In the genomic region with DNA sequence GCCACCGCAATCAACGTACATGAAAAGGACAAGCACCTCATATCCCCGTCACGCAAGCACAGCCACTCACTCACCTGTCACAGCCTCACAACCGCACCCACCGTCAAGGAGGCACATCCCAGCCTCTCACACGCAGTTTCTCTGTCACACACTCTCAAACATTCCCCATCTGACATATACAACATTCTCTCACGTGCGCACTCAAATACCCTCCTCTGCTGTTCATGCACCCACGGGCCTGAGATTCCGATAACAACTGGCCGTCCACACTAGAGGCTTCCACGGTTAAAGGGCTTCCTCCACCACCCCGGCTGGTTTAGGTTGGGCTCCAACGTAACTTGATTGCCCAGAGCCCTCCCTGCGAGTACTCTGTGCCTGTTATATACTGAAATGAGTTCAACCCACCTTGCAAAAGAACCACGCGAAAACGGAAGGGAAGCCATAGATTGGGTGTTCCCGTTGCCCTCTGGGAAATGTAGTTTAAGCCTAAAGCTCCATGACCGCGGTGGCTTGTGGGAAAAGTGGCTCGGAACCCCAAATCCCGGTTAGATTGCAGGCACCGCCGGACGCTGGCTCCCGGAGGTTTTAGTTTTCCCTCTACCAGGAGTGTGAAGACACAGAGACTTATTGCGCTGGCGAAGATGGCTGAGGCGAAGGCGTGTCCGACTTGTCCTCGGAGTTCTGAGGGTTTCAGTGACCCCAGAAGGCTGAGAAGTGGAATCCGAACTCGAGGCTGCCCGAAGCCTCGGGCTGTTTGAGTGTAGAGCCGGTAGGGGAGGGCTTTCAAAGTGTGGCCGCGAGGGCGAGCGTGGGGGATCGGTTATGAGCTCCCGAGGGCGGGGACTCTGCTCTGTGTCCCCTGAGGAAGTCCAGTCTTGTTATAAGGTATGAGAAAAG, we compare ENCODE assay signal across 8 cellular contexts. TPM values are rescaled to one million over a fixed set of nuclear protein-coding genes. Genes with fewer than 3 reads are reported as not detected.
DNase-seq lines count a peak whose midpoint lies in the region; ATAC-seq and TF ChIP-seq lines count a peak whose summit lies in the region.

A gene (minus strand): TSS at position 448 of the 897 bp plus-strand sequence. CDS start 5,857 bp downstream, outside the sequence.

- H3K36me3 ChIP-seq in IMR-90 (ENCODE audit: control insufficient read depth, insufficient read depth, low read length) (no peaks in the 10 kb centered on the region), OCI-LY7 (ENCODE audit: insufficient read depth, low read length) (no peaks in the 10 kb centered on the region), mucosa of descending colon (ENCODE audit: low read depth) (no peaks in the 10 kb centered on the region)

- peak within 1 kb of the TSS; percentile 75 for H2AK9ac ChIP-seq in IMR-90 (replicated peaks; ENCODE audit: low read depth, low read length, poor library complexity)

- peak within 1 kb of the TSS; percentile 35; the same call in 1 of the 2 replicates for H2BK20ac ChIP-seq in IMR-90 (ENCODE audit: low read depth, low read length)

- H3K9ac ChIP-seq in IMR-90 (ENCODE audit: low read depth, low read length) = peak within 1 kb of the TSS; percentile 87

- CTCF ChIA-PET in IMR-90 (lab: Yijun Ruan, JAX) = no interaction called here
- CTCF ChIA-PET in OCI-LY7 (lab: Charles Lee; ENCODE audit: unreplicated experiment) = interaction anchor here (0.6 kb wide), 1 partner anchor 60 kb away, joined by 4 read pairs; a partner anchor contains a TSS

- H2BK120ac ChIP-seq in IMR-90 (ENCODE audit: low read depth, low read length) = peak within 1 kb of the TSS; percentile 59

- peaks cover 7% of the 10 kb centered on the region; the same call in 1 of the 2 replicates for H3K79me2 ChIP-seq in OCI-LY7 (ENCODE audit: insufficient read depth, low read depth, low read length)

- peak within 1 kb of the TSS; percentile 91 to 95 for H4K8ac ChIP-seq in IMR-90 (ENCODE audit: low read depth in 2 of 2, low read length in 2 of 2)

- POLR2A ChIA-PET in IMR-90 (lab: Charles Lee; ENCODE audit: unreplicated experiment) (interaction anchor here (0.6 to 0.9 kb wide), 3 partner anchors 35 to 282 kb away, joined by 3 read pairs; no protein-coding TSS in a partner anchor), OCI-LY7 (lab: Charles Lee) (interaction anchor here (0.6 to 1.3 kb wide), 4 partner anchors 9 to 1405 kb away, joined by 3 to 5 read pairs (median 4); a partner anchor contains a TSS)

- DNase-seq in D341Med (ENCODE audit: low spot score) = peak; percentile 88
- peak; percentile 87 for DNase-seq in IMR-90
- peak; percentile 91 for DNase-seq in OCI-LY7 (ENCODE audit: low spot score)
- DNase-seq in activated T-cell treated with anti-CD3 and anti-CD28 coated beads for 4 hours = peak; percentile 72
- DNase-seq in epithelial cell of proximal tubule (ENCODE audit: low read depth) = peak; percentile 73
- peak; percentile 83 to 94 (median 86) for DNase-seq in mucosa of descending colon
- DNase-seq in stimulated activated CD8-positive, alpha-beta memory T cell treated with anti-CD3 and anti-CD28 coated beads, Interleukin-4, amount 100 ng/mL, for 1 hour (ENCODE audit: low read depth in 2 of 2, low spot score in 1 of 2) = peak; percentile 55 to 58

- peak within 1 kb of the TSS; percentile 90 for H4K91ac ChIP-seq in IMR-90 (ENCODE audit: insufficient read depth, low read depth, low read length)

- TF ChIP-seq POLR2A in IMR-90 (IDR thresholded peaks at IDR 0.05; ENCODE audit: low read depth, low read length) = peak; percentile 69

- H3K4me1 ChIP-seq in IMR-90 (ENCODE audit: control insufficient read depth, insufficient read depth, low read length) (0 out of 2 replicates have a peak, but pooled peaks cover 2% of the 10 kb centered on the region), OCI-LY7 (ENCODE audit: insufficient read depth, low read length, poor library complexity, severe bottlenecking) (peaks cover 10% of the 10 kb centered on the region), mucosa of descending colon (ENCODE audit: low read depth) (peaks cover 7% of the 10 kb centered on the region)

- peak within 1 kb of the TSS; percentile 89 for H3K4ac ChIP-seq in IMR-90 (ENCODE audit: low read depth, low read length)

- peak within 1 kb of the TSS; percentile 98 for H3K14ac ChIP-seq in IMR-90 (replicated peaks; ENCODE audit: low read depth, low read length)

- H2BK5ac ChIP-seq in IMR-90 (ENCODE audit: low read depth, low read length, poor library complexity, severe bottlenecking) = peak within 1 kb of the TSS; percentile 86

- peak within 1 kb of the TSS; percentile 86 for H3K4me2 ChIP-seq in IMR-90 (ENCODE audit: low read depth, low read length)
- H3K4me2 ChIP-seq in OCI-LY7 (ENCODE audit: low read length) = peak within 1 kb of the TSS; percentile 86

- no peaks in the 10 kb centered on the region for H3K9me2 ChIP-seq in OCI-LY7 (ENCODE audit: insufficient read depth, low read length)

- dilution Hi-C loops in IMR-90 (cut with HindIII; ENCODE audit: low sequenced_read_pairs, unreplicated experiment) = no loop called here

- peaks cover 8% of the 10 kb centered on the region in 2 experiments for H3K79me1 ChIP-seq in IMR-90 (ENCODE audit: low read depth in 1 of 2, low read length in 2 of 2)

- peak within 1 kb of the TSS; percentile 96 for H3K56ac ChIP-seq in IMR-90 (ENCODE audit: extremely low read depth, insufficient read depth, low read length)

- H3K27ac ChIP-seq in IMR-90 (ENCODE audit: insufficient read depth, low read length) = peak within 1 kb of the TSS; percentile 82
- H3K27ac ChIP-seq in OCI-LY7 (ENCODE audit: low read depth, low read length, poor library complexity, severe bottlenecking) = peak within 1 kb of the TSS; percentile 44

- TF ChIP-seq CTCF in IMR-90 (conservative IDR thresholded peaks at IDR 0.05; ENCODE audit: low read depth, low read length) (0 out of 2 replicates have a peak, but pooled peaks have one; percentile 9), OCI-LY7 (conservative IDR thresholded peaks at IDR 0.05; ENCODE audit: low read length) (peak; percentile 45), epithelial cell of proximal tubule (conservative IDR thresholded peaks at IDR 0.05; ENCODE audit: low read depth, low read length) (peak; percentile 8), mucosa of descending colon (IDR thresholded peaks at IDR 0.05) (no peak)

- H3K9me3 ChIP-seq in IMR-90 (ENCODE audit: control insufficient read depth, insufficient read depth, low read length) (no peaks in the 10 kb centered on the region; the same call in 1 of the 2 replicates), OCI-LY7 (ENCODE audit: low read length) (no peaks in the 10 kb centered on the region), mucosa of descending colon (no peaks in the 10 kb centered on the region)

- H4K5ac ChIP-seq in IMR-90 (ENCODE audit: low read depth, low read length) = peak within 1 kb of the TSS; percentile 80

- WGBS in IMR-90 (ENCODE audit: extremely low coverage in 2 of 2, insufficient read length in 1 of 2), 2 experiments = 5% methylated on average over 8 of the region's 46 CpGs; no CpG with 5 or more reads in 1 of the 2 experiments

- in situ Hi-C loops in IMR-90 (cut with MboI; ENCODE audit: low sequenced_read_pairs) = no loop called here

- peak within 1 kb of the TSS; percentile 76 for H3K4me3 ChIP-seq in IMR-90 (ENCODE audit: insufficient read depth, low read depth, low read length)
- H3K4me3 ChIP-seq in OCI-LY7 (ENCODE audit: low read depth, low read length, poor library complexity, severe bottlenecking) = peak within 1 kb of the TSS; percentile 94
- peak within 1 kb of the TSS; percentile 99 for H3K4me3 ChIP-seq in epithelial cell of proximal tubule (ENCODE audit: low read depth, low read length)
- peak within 1 kb of the TSS; percentile 38 for H3K4me3 ChIP-seq in mucosa of descending colon

- H2BK15ac ChIP-seq in IMR-90 (ENCODE audit: low read depth, low read length) = no peak within 1 kb of the TSS; the same call in 2 of the 3 replicates

- ATAC-seq in GM21515 (IDR thresholded peaks at IDR 0.05; ENCODE audit: unreplicated experiment) (peak; percentile 82), IMR-90 (ENCODE audit: low read depth) (peak; percentile 97), mucosa of descending colon (peak; percentile 98)

- no peaks in the 10 kb centered on the region for H3K9me1 ChIP-seq in IMR-90 (ENCODE audit: insufficient read depth, low read length)

- peak within 1 kb of the TSS; percentile 91 for H3K23ac ChIP-seq in IMR-90 (ENCODE audit: low read depth, low read length)

- no TSS peak for BruUV-seq in IMR-90 (replicated peaks; lab: Mats Ljungman, UMichigan)
- TSS peak; percentile 83 for BruUV-seq in OCI-LY7 (replicated peaks; lab: Mats Ljungman, UMichigan)

- H2AK5ac ChIP-seq in IMR-90 (ENCODE audit: low read depth, low read length) = peak within 1 kb of the TSS; percentile 61

- H3K27me3 ChIP-seq in IMR-90 (ENCODE audit: control insufficient read depth, insufficient read depth, low read length) = no peaks in the 10 kb centered on the region

- TF ChIP-seq RAD21 in IMR-90 (IDR thresholded peaks at IDR 0.05; ENCODE audit: low read length) = no peak

- H4K20me1 ChIP-seq in IMR-90 (ENCODE audit: insufficient read depth, low read length) (no peaks in the 10 kb centered on the region), OCI-LY7 (ENCODE audit: insufficient read depth, low read length) (no peaks in the 10 kb centered on the region)

- intact Hi-C loops in IMR-90 (cut with micrococcal nuclease) = loop anchor here (1.0 to 10.0 kb wide), 3 partner anchors 60 to 185 kb away; a partner anchor contains a TSS
- intact Hi-C loops in OCI-LY7 (cut with micrococcal nuclease; ENCODE audit: unreplicated experiment) = loop anchor here (5.0 kb wide), 2 partner anchors 62 to 312 kb away; a partner anchor contains a TSS
- intact Hi-C loops in mucosa of descending colon (cut with DNase I, micrococcal nuclease) = no loop called here

- peak within 1 kb of the TSS; percentile 98 for H2AFZ ChIP-seq in IMR-90 (replicated peaks; ENCODE audit: low read length, poor library complexity)
- H2AFZ ChIP-seq in OCI-LY7 (ENCODE audit: low read length) = peak within 1 kb of the TSS; percentile 100

- H3K18ac ChIP-seq in IMR-90 (ENCODE audit: low read depth, low read length) = peak within 1 kb of the TSS; percentile 85

TF ChIP-seq in IMR-90, 13 proteins besides CTCF, POLR2A, EP300 and RAD21 (continues in another document):
- no peak for TF ChIP-seq NFE2L2 (IDR thresholded peaks at IDR 0.05; ENCODE audit: low read depth, low read length)
- TF ChIP-seq MAZ (IDR thresholded peaks at IDR 0.05; ENCODE audit: borderline replicate concordance, low read depth, low read length) = 0 out of 2 replicates have a peak, but pooled peaks have one; percentile 33
- peak; percentile 86 for TF ChIP-seq BHLHE40 (IDR thresholded peaks at IDR 0.05; ENCODE audit: low read depth, low read length)
- TF ChIP-seq RFX5 (IDR thresholded peaks at IDR 0.05; ENCODE audit: low read depth, low read length) = no peak
- peak; percentile 29; the same call in 1 of the 2 replicates for TF ChIP-seq MXI1 (IDR thresholded peaks at IDR 0.05; ENCODE audit: borderline replicate concordance, low read depth, low read length)

RNA-seq across cellular contexts. Expression of the gene that starts here (rescaled TPM):
- total RNA-seq in IMR-90 (2012; rRNA removed) (3.2 and 4.2 TPM in 2 replicates), OCI-LY7 (2022) (11.2 and 12.2 TPM in 2 replicates), epithelial cell of proximal tubule (2.0 and 5.6 TPM in 2 replicates), mucosa of descending colon (10 to 100 TPM in 1 of 3 donors, 1 to 10 TPM in 2; 5.4 to 13.1 (median 6.4) TPM)
- 0.80 and 0.96 TPM in 2 replicates for polyA plus RNA-seq in IMR-90 (2012; rRNA removed)
- 0.03 and 0.34 TPM in 2 replicates for polyA plus RNA-seq in IMR-90 (2012; cell fraction: cytosol; rRNA removed)
- 0.11 and 1.7 TPM in 2 replicates for polyA plus RNA-seq in IMR-90 (2012; cell fraction: nucleus; rRNA removed; ENCODE audit: low replicate concordance)
- total RNA-seq in OCI-LY7 (2014; rRNA removed; shearing (Covaris generic)) = 7.6 and 10.6 TPM in 2 replicates

Comparison
In these comparisons a context has a peak if more than half of its experiments do, and no peak if none do; other contexts are left out.
1. Peak in every context shown above with its lines: DNase-seq, ATAC-seq, H3K4me3 ChIP-seq and H3K27ac ChIP-seq.
2. H3K4me3 ChIP-seq: peak in every context shown above with its lines; median percentile 99 in epithelial cell of proximal tubule; 94 in OCI-LY7; 76 in IMR-90; 38 in mucosa of descending colon.
3. intact Hi-C loops: an anchor here in IMR-90 (1.0 to 10.0 kb wide) and OCI-LY7 (5.0 kb wide); none called in mucosa of descending colon.